8 cellular contexts compared by ENCODE assay signal in genomic region chr4:38062088-38062893, GRCh38.
DNase-seq lines count a peak whose midpoint lies in the region; ATAC-seq and TF ChIP-seq lines count a peak whose summit lies in the region.

No MANE protein-coding gene starts in this region.

- H3K9me3 Mint-ChIP-seq in natural killer cell: no peaks in the 10 kb centered on the region

- peak overlapping the region; percentile 65 to 74 for H3K27ac Mint-ChIP-seq in natural killer cell

- intact Hi-C loops in esophagus squamous epithelium (cut with DNase I): loop anchor here (10.0 kb wide), 1 partner anchor 663 kb away; no protein-coding TSS in a partner anchor
- intact Hi-C loops in natural killer cell (cut with micrococcal nuclease): loop anchor here (1.0 to 10.0 kb wide), 5 partner anchors 70 to 800 kb away; no protein-coding TSS in a partner anchor

- ATAC-seq in HG03354 (IDR thresholded peaks at IDR 0.05; ENCODE audit: poor library complexity, severe bottlenecking, unreplicated experiment) (peak; percentile 63), natural killer cell (peak; percentile 73 to 86 (median 85)), HG03097 (IDR thresholded peaks at IDR 0.05; ENCODE audit: low FRiP score, unreplicated experiment) (no peak)

- H3K4me1 Mint-ChIP-seq in natural killer cell: peaks cover 6 to 8% of the 10 kb centered on the region in 2 donors

- peak overlapping the region; percentile 65 to 76 (median 72) for H3K27ac ChIP-seq in esophagus squamous epithelium

- peak; percentile 57 to 87 (median 78) for TF ChIP-seq CTCF in esophagus squamous epithelium (IDR thresholded peaks at IDR 0.05)
- TF ChIP-seq CTCF in natural killer cell (IDR thresholded peaks at IDR 0.05): peak; percentile 90

- H3K9me3 ChIP-seq in esophagus squamous epithelium: no peaks in the 10 kb centered on the region

- H3K27me3 Mint-ChIP-seq in natural killer cell (ENCODE audit: low read depth in 2 of 2): no peaks in the 10 kb centered on the region

- H3K4me1 ChIP-seq in esophagus squamous epithelium: peaks cover 4 to 10% (median 6%) of the 10 kb centered on the region in 3 donors

- H3K4me3 Mint-ChIP-seq in natural killer cell: peak overlapping the region; percentile 92

- WGBS in esophagus squamous epithelium, 2 donors: 4 to 15% methylated on average over 8 to 13 of the region's 13 CpGs

- H3K4me3 ChIP-seq in esophagus squamous epithelium: peak overlapping the region; percentile 22 to 60 (median 43)

- in situ Hi-C loops in G401 (cut with HindIII; ENCODE audit: low sequenced_read_pairs): no loop called here

- no peaks in the 10 kb centered on the region for H3K27me3 ChIP-seq in esophagus squamous epithelium

- DNase-seq in G401 (ENCODE audit: low spot score) (peak; percentile 77), OCI-M1 (lab: John Stamatoyannopoulos, UW) (peak; percentile 85), esophagus squamous epithelium (lab: John Stamatoyannopoulos, UW) (no peak), natural killer cell (peak; percentile 59)
- peak; percentile 68 for DNase-seq in activated T-cell treated with anti-CD3 and anti-CD28 coated beads, Interleukin-2, amount 50 U/mL, for 1 hour
- peak; percentile 17 to 63 (median 42) for DNase-seq in stimulated activated naive CD4-positive, alpha-beta T cell (lab: John Stamatoyannopoulos, UW)

- peaks cover 7% of the 10 kb centered on the region for H3K36me3 Mint-ChIP-seq in natural killer cell

- peaks cover 0 to 24% (median 6%) of the 10 kb centered on the region in 3 donors for H3K36me3 ChIP-seq in esophagus squamous epithelium

- no peak for TF ChIP-seq POLR2A in esophagus squamous epithelium (IDR thresholded peaks at IDR 0.05)
